8 cellular contexts compared by ENCODE assay signal in genomic region chr9:131755541-131756198, GRCh38. TPM values are rescaled to one million over a fixed set of nuclear protein-coding genes. Genes with fewer than 3 reads are reported as not detected.
A peak's percentile ranks its signal among the peaks of the same experiment; 100 is the strongest.
DNase-seq lines count a peak whose midpoint lies in the region; ATAC-seq and TF ChIP-seq lines count a peak whose summit lies in the region.

No MANE protein-coding gene starts in this region.

- H3K9me3 ChIP-seq in thoracic aorta: no peaks in the 10 kb centered on the region

- H3K4me1 Mint-ChIP-seq in activated T-helper 2 cell treated with anti-CD3 and anti-CD28 coated beads, Interferon-gamma antibody, Interleukin-2, Interleukin-4, amounts not matched to agents 10 μg/mL and 5 μg/mL and 100 μg/mL, durations not matched to agents 14 hours and 24 hours and 36 hours (ENCODE audit: low read depth): peaks cover 16% of the 10 kb centered on the region

- ATAC-seq in omental fat pad (ENCODE audit: low FRiP score): peak; percentile 76
- ATAC-seq in thoracic aorta (ENCODE audit: insufficient number of reproducible peaks, low FRiP score, low read depth): no peak

- TF ChIP-seq CTCF in GM20000 (IDR thresholded peaks at IDR 0.05; ENCODE audit: extremely low read depth, missing control alignments) (peak; percentile 96), foreskin fibroblast (IDR thresholded peaks at IDR 0.05; ENCODE audit: low read depth, low read length) (peak; percentile 89), omental fat pad (IDR thresholded peaks at IDR 0.05) (no peak), thoracic aorta (IDR thresholded peaks at IDR 0.05) (peak; percentile 65)

- H3K4me1 ChIP-seq in thoracic aorta (ENCODE audit: control insufficient read depth in 1 of 2, low read depth in 2 of 2): no peaks in the 10 kb centered on the region

- DNase-seq in AG08395 (ENCODE audit: low spot score) (peak; percentile 82), GM20000 (ENCODE audit: low spot score) (peak; percentile 78), MV-4-11 (lab: John Stamatoyannopoulos, UW) (peak; percentile 75), SIG-M5 (lab: John Stamatoyannopoulos, UW) (peak; percentile 12), foreskin fibroblast (peak; percentile 58 to 91), omental fat pad (ENCODE audit: low spot score) (peak; percentile 87), thoracic aorta (ENCODE audit: low spot score) (no peak)
- peak; percentile 80 for DNase-seq in activated T-helper 2 cell treated with anti-CD3 and anti-CD28 coated beads, Interferon-gamma antibody, Interleukin-2, Interleukin-4, amounts not matched to agents 10 μg/mL and 5 μg/mL and 100 μg/mL, durations not matched to agents 14 hours and 24 hours and 36 hours (ENCODE audit: low spot score)

- intact Hi-C loops in activated T-helper 2 cell treated with anti-CD3 and anti-CD28 coated beads, Interferon-gamma antibody, Interleukin-2, Interleukin-4, amounts not matched to agents 10 μg/mL and 5 μg/mL and 100 μg/mL, durations not matched to agents 14 hours and 24 hours and 36 hours (cut with micrococcal nuclease): no loop called here

- H3K27ac ChIP-seq in thoracic aorta: no peak overlapping the region

- no peak overlapping the region for H3K4me3 ChIP-seq in foreskin fibroblast (ENCODE audit: low read depth in 1 of 2, low read length in 2 of 2)
- H3K4me3 ChIP-seq in thoracic aorta: no peak overlapping the region

- no peaks in the 10 kb centered on the region for H3K36me3 ChIP-seq in thoracic aorta

- no peaks in the 10 kb centered on the region for H3K27me3 ChIP-seq in thoracic aorta (replicated peaks; ENCODE audit: insufficient read depth)

- H3K27ac Mint-ChIP-seq in activated T-helper 2 cell treated with anti-CD3 and anti-CD28 coated beads, Interferon-gamma antibody, Interleukin-2, Interleukin-4, amounts not matched to agents 10 μg/mL and 5 μg/mL and 100 μg/mL, durations not matched to agents 14 hours and 24 hours and 36 hours: no peak overlapping the region

- no peaks in the 10 kb centered on the region for H3K9me3 Mint-ChIP-seq in activated T-helper 2 cell treated with anti-CD3 and anti-CD28 coated beads, Interferon-gamma antibody, Interleukin-2, Interleukin-4, amounts not matched to agents 10 μg/mL and 5 μg/mL and 100 μg/mL, durations not matched to agents 14 hours and 24 hours and 36 hours

- peaks cover 19% of the 10 kb centered on the region for H3K27me3 Mint-ChIP-seq in activated T-helper 2 cell treated with anti-CD3 and anti-CD28 coated beads, Interferon-gamma antibody, Interleukin-2, Interleukin-4, amounts not matched to agents 10 μg/mL and 5 μg/mL and 100 μg/mL, durations not matched to agents 14 hours and 24 hours and 36 hours (ENCODE audit: low read depth)

- no peaks in the 10 kb centered on the region for H3K36me3 Mint-ChIP-seq in activated T-helper 2 cell treated with anti-CD3 and anti-CD28 coated beads, Interferon-gamma antibody, Interleukin-2, Interleukin-4, amounts not matched to agents 10 μg/mL and 5 μg/mL and 100 μg/mL, durations not matched to agents 14 hours and 24 hours and 36 hours (ENCODE audit: low read depth)

- H3K4me3 Mint-ChIP-seq in activated T-helper 2 cell treated with anti-CD3 and anti-CD28 coated beads, Interferon-gamma antibody, Interleukin-2, Interleukin-4, amounts not matched to agents 10 μg/mL and 5 μg/mL and 100 μg/mL, durations not matched to agents 14 hours and 24 hours and 36 hours (ENCODE audit: low read depth): no peak overlapping the region

RNA-seq across cellular contexts. Expression of gene RAPGEF1, which starts 15.8 kb away (rescaled TPM):
- total RNA-seq in activated T-helper 2 cell treated with anti-CD3 and anti-CD28 coated beads, Interferon-gamma antibody, Interleukin-2, Interleukin-4, amounts not matched to agents 10 μg/mL and 5 μg/mL and 100 μg/mL, durations not matched to agents 14 hours and 24 hours and 36 hours: 133 and 136 TPM in 2 replicates
- total RNA-seq in omental fat pad: 10 to 100 TPM; 37.5 to 89.0 (median 62.8) TPM
- total RNA-seq in thoracic aorta: 10 to 100 TPM; 59.7 to 73.0 TPM

Comparison
In these comparisons a context has a peak if more than half of its experiments do, and no peak if none do; other contexts are left out.
1. CTCF ChIP-seq: peak in GM20000 (single experiment), foreskin fibroblast (single experiment) and thoracic aorta (single experiment); none in omental fat pad (0 of 3).